ENCODE assay signal across 18 cellular contexts in the genomic region with DNA sequence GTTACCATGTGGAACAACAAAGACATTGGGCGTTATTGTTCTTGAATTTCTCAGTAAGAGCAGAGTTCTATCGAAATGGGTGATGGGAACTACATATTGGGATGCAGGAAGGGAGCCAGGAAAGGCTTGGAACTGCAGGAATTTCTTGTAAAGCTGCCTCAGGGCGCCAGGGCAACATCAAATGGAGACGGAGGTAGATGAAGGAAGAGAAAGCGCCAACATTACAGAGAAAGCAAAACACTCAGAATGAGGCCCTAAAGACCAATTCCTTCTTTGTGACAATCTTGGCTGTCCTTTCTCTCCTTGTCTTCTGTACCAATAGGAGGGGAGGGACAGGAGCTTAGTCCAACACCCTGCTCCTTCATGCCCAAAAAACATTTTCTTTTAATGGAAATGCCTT.
"Had no signal": no experiment of that assay in that cellular context is flagged by ENCODE, and none has a peak within 500 bp of the region (broad histone marks: within the 10 kb centered on the region; RNA-seq: fewer than 3 reads in every experiment).

No MANE protein-coding gene starts in this region.

- H3K4me3 ChIP-seq: body of pancreas, coronary artery, left ventricle myocardium inferior, psoas muscle, vagina had no signal

- H3K9me3 ChIP-seq: psoas muscle, vagina had no signal

- H3K27ac ChIP-seq: body of pancreas, coronary artery, left ventricle myocardium inferior, psoas muscle, vagina had no signal

- H3K36me3 Mint-ChIP-seq: stimulated activated effector memory CD8-positive, alpha-beta T cell treated with anti-CD3 and anti-CD28 coated beads, Interleukin-12 subunit alpha, Interleukin-12 subunit beta, amount 100 ng/mL, for 72 hours had no signal

- H3K4me1 Mint-ChIP-seq: stimulated activated effector memory CD8-positive, alpha-beta T cell treated with anti-CD3 and anti-CD28 coated beads, Interleukin-12 subunit alpha, Interleukin-12 subunit beta, amount 100 ng/mL, for 72 hours had no signal

- H3K4me3 Mint-ChIP-seq: activated CD4-positive, alpha-beta T cell treated with anti-CD3 and anti-CD28 coated beads for 36 hours; activated naive CD8-positive, alpha-beta T cell; activated T-helper 1 cell treated with anti-CD3 and anti-CD28 coated beads, Interleukin-12 subunit alpha, Interleukin-12 subunit beta, Interleukin-2, Interleukin-4 antibody, amounts not matched to agents 30 ng/mL and 10 ng/mL and 1 ng/mL, durations not matched to agents 14 hours and 24 hours and 36 hours; memory B cell; naive thymus-derived CD8-positive, alpha-beta T cell; stimulated activated effector memory CD8-positive, alpha-beta T cell treated with anti-CD3 and anti-CD28 coated beads, Interleukin-12 subunit alpha, Interleukin-12 subunit beta, amount 100 ng/mL, for 72 hours; T-helper 2 cell treated with Interferon-gamma antibody and Interleukin-4, amounts not matched to agents 5 μg/mL and 100 μg/mL, for 36 hours; WTC11 had no signal

- H3K27ac Mint-ChIP-seq: activated CD4-positive, alpha-beta T cell treated with anti-CD3 and anti-CD28 coated beads for 36 hours; activated naive CD8-positive, alpha-beta T cell; activated T-helper 1 cell treated with anti-CD3 and anti-CD28 coated beads, Interleukin-12 subunit alpha, Interleukin-12 subunit beta, Interleukin-2, Interleukin-4 antibody, amounts not matched to agents 30 ng/mL and 10 ng/mL and 1 ng/mL, durations not matched to agents 14 hours and 24 hours and 36 hours; memory B cell; stimulated activated effector memory CD8-positive, alpha-beta T cell treated with anti-CD3 and anti-CD28 coated beads, Interleukin-12 subunit alpha, Interleukin-12 subunit beta, amount 100 ng/mL, for 72 hours; T-helper 2 cell treated with Interferon-gamma antibody and Interleukin-4, amounts not matched to agents 5 μg/mL and 100 μg/mL, for 36 hours; WTC11 had no signal

- DNase-seq: activated CD4-positive, alpha-beta T cell treated with anti-CD3 and anti-CD28 coated beads for 36 hours; activated CD4-positive, alpha-beta T cell treated with anti-CD3 and anti-CD28 coated beads, Interleukin-2, amount 50 U/mL, for 48 hours; activated T-cell treated with anti-CD3 and anti-CD28 coated beads for 4 hours; body of pancreas; erythroblast; left ventricle myocardium inferior; naive thymus-derived CD8-positive, alpha-beta T cell; psoas muscle; stimulated activated CD4-positive, alpha-beta T cell treated with anti-CD3 and anti-CD28 coated beads, Interleukin-4, amount 100 ng/mL, for 24 hours had no signal

- H3K27me3 Mint-ChIP-seq: activated CD4-positive, alpha-beta T cell treated with anti-CD3 and anti-CD28 coated beads for 36 hours; activated naive CD8-positive, alpha-beta T cell had no signal

- ATAC-seq: activated CD4-positive, alpha-beta T cell treated with anti-CD3 and anti-CD28 coated beads for 36 hours; body of pancreas; naive thymus-derived CD8-positive, alpha-beta T cell; psoas muscle; sciatic nerve; stimulated activated effector memory CD8-positive, alpha-beta T cell treated with anti-CD3 and anti-CD28 coated beads, Interleukin-12 subunit alpha, Interleukin-12 subunit beta, amount 100 ng/mL, for 72 hours had no signal

- H3K4me1 ChIP-seq: body of pancreas, left ventricle myocardium inferior, psoas muscle had no signal

- H3K27me3 ChIP-seq: body of pancreas, vagina had no signal

- H3K36me3 ChIP-seq: left ventricle myocardium inferior, vagina had no signal
